Comparison of ENCODE assay signal across 30 cellular contexts in the genomic region with DNA sequence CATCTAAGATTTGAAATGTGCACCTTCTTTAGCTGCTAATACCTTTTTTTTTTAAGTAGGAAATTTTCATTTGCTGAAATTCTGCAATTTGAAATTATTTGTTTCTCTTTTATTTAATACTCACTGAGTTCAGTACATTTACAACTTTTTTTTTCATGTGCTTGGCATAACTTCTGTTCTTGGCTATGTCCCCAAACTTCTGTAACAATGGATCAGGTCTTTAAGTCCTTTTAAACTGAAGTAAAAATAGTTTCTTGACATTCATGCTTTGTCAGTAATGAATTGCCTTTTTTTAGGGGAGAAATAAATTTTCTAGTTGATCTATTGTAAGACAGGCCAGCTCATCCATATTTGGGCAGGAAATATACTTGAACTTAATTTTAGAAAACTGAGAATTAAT. TPM values are rescaled to one million over a fixed set of nuclear protein-coding genes. Genes with fewer than 3 reads are reported as not detected.
A peak's percentile ranks its signal among the peaks of the same experiment; 100 is the strongest.
DNase-seq lines count a peak whose midpoint lies in the region; ATAC-seq, FAIRE-seq and TF ChIP-seq lines count a peak whose summit lies in the region.
"Had no signal": no experiment of that assay in that cellular context is flagged by ENCODE, and none has a peak within 500 bp of the region (broad histone marks: within the 10 kb centered on the region; RNA-seq: fewer than 3 reads in every experiment).

No MANE protein-coding gene starts in this region.

- peaks cover 1% of the 10 kb centered on the region for H3K36me3 Mint-ChIP-seq in astrocyte (ENCODE audit: low read depth, unreplicated experiment)
- H3K36me3 Mint-ChIP-seq: CD4-positive, CD25-positive, alpha-beta regulatory T cell had no signal

- H3K27ac Mint-ChIP-seq in astrocyte (ENCODE audit: unreplicated experiment): no peak overlapping the region
- H3K27ac Mint-ChIP-seq: CD4-positive, CD25-positive, alpha-beta regulatory T cell had no signal

- H2AFZ ChIP-seq in astrocyte (ENCODE audit: low read depth, low read length): no peak overlapping the region
- no peak overlapping the region for H2AFZ ChIP-seq in endothelial cell of umbilical vein (ENCODE audit: low read depth, low read length)
- H2AFZ ChIP-seq: GM23248, PC-9 had no signal

- no peak overlapping the region for H3K4me3 Mint-ChIP-seq in astrocyte (ENCODE audit: unreplicated experiment)
- H3K4me3 Mint-ChIP-seq: CD4-positive, CD25-positive, alpha-beta regulatory T cell; H9 had no signal

- H3K36me3 ChIP-seq in astrocyte (ENCODE audit: insufficient read depth, low read length) (no peaks in the 10 kb centered on the region), endothelial cell of umbilical vein (ENCODE audit: control insufficient read depth in 2 of 2, extremely low read depth in 1 of 2, insufficient read depth in 2 of 2, low read length in 2 of 2) (no peaks in the 10 kb centered on the region), tibial artery (no peaks in the 10 kb centered on the region), pancreas (no peaks in the 10 kb centered on the region)
- H3K36me3 ChIP-seq: BLaER1, SJCRH30 had no signal

- H3K4me1 Mint-ChIP-seq in astrocyte (ENCODE audit: low read depth, unreplicated experiment): peaks cover 7% of the 10 kb centered on the region
- H3K4me1 Mint-ChIP-seq: CD4-positive, CD25-positive, alpha-beta regulatory T cell had no signal

- H3K27me3 Mint-ChIP-seq in astrocyte (ENCODE audit: low read depth, unreplicated experiment): no peaks in the 10 kb centered on the region
- H3K27me3 Mint-ChIP-seq: CD4-positive, CD25-positive, alpha-beta regulatory T cell had no signal

- H3K9me3 ChIP-seq in astrocyte (ENCODE audit: insufficient read depth, low read depth, low read length) (no peaks in the 10 kb centered on the region), endothelial cell of umbilical vein (replicated peaks; ENCODE audit: control insufficient read depth, insufficient read depth, low read length) (no peaks in the 10 kb centered on the region), tibial artery (no peaks in the 10 kb centered on the region), pancreas (no peaks in the 10 kb centered on the region)
- H3K9me3 ChIP-seq: BLaER1, SJCRH30 had no signal

- no peak overlapping the region for H3K4me2 ChIP-seq in astrocyte (ENCODE audit: low read length)
- H3K4me2 ChIP-seq in endothelial cell of umbilical vein (ENCODE audit: insufficient read depth, low read length): no peak overlapping the region
- H3K4me2 ChIP-seq: BLaER1, PC-9 had no signal

- ATAC-seq in HG03025 (IDR thresholded peaks at IDR 0.05; ENCODE audit: low FRiP score, unreplicated experiment): no peak
- no peak for ATAC-seq in pancreas
- ATAC-seq: Right ventricle myocardium inferior had no signal

- no peak overlapping the region for H3K27ac ChIP-seq in astrocyte (ENCODE audit: low read depth, low read length)
- no peak overlapping the region for H3K27ac ChIP-seq in endothelial cell of umbilical vein (ENCODE audit: insufficient read depth, low read depth, low read length)
- H3K27ac ChIP-seq in tibial artery: peak overlapping the region; percentile 10 to 50
- no peak overlapping the region for H3K27ac ChIP-seq in pancreas
- H3K27ac ChIP-seq: 22Rv1, BLaER1, GM23248, PC-9, SJCRH30 had no signal

- no TSS peak for BruUV-seq in endothelial cell of umbilical vein (replicated peaks; lab: Mats Ljungman, UMichigan)

- H3K4me3 ChIP-seq in astrocyte (ENCODE audit: insufficient read depth, low read depth, low read length) (no peak overlapping the region), endothelial cell of umbilical vein (replicated peaks in 1 of 3; ENCODE audit: insufficient read depth in 1 of 3, low read depth in 1 of 3, low read length in 3 of 3) (no peak overlapping the region), tibial artery (no peak overlapping the region), pancreas (no peak overlapping the region)
- H3K4me3 ChIP-seq: BLaER1, GM23248, PC-9, SJCRH30 had no signal

- POLR2A ChIA-PET in endothelial cell of umbilical vein (lab: Charles Lee): no interaction called here

- H3K27me3 ChIP-seq in astrocyte (ENCODE audit: insufficient read depth, low read length) (no peaks in the 10 kb centered on the region), endothelial cell of umbilical vein (ENCODE audit: control insufficient read depth in 2 of 2, insufficient read depth in 2 of 2, low read length in 2 of 2) (no peaks in the 10 kb centered on the region), tibial artery (no peaks in the 10 kb centered on the region), pancreas (no peaks in the 10 kb centered on the region)
- H3K27me3 ChIP-seq: BLaER1, SJCRH30 had no signal

- no peak for TF ChIP-seq POLR2A in endothelial cell of umbilical vein (IDR thresholded peaks at IDR 0.05; ENCODE audit: low read depth, low read length)

- FAIRE-seq in astrocyte (lab: Jason Lieb, UNC): no peak
- no peak for FAIRE-seq in endothelial cell of umbilical vein (lab: Jason Lieb, UNC)
- no peak for FAIRE-seq in pancreas (lab: Jason Lieb, UNC)
- FAIRE-seq: GM12892, GM18507 had no signal

- H3K79me2 ChIP-seq in astrocyte (ENCODE audit: insufficient read depth, low read length) (peaks cover 91% of the 10 kb centered on the region), endothelial cell of umbilical vein (ENCODE audit: control insufficient read depth, insufficient read depth, low read length) (no peaks in the 10 kb centered on the region)

- no peaks in the 10 kb centered on the region for H3K4me1 ChIP-seq in astrocyte (ENCODE audit: insufficient read depth, low read length)
- no peaks in the 10 kb centered on the region for H3K4me1 ChIP-seq in endothelial cell of umbilical vein (ENCODE audit: control insufficient read depth, extremely low read depth, insufficient read depth, low read length)
- peaks cover 0 to 39% (median 0%) of the 10 kb centered on the region in 4 donors for H3K4me1 ChIP-seq in tibial artery
- no peaks in the 10 kb centered on the region for H3K4me1 ChIP-seq in pancreas
- H3K4me1 ChIP-seq: BLaER1, SJCRH30 had no signal

- intact Hi-C loops in endothelial cell of umbilical vein (cut with micrococcal nuclease) (no loop called here), tibial artery (cut with DNase I; ENCODE audit: low total_unique reads) (no loop called here), pancreas (cut with DNase I) (no loop called here)

- no peak overlapping the region for H3K9ac ChIP-seq in astrocyte (ENCODE audit: low read length)
- H3K9ac ChIP-seq in endothelial cell of umbilical vein (replicated peaks; ENCODE audit: extremely low read depth, insufficient read depth, low read length): no peak overlapping the region
- H3K9ac ChIP-seq: BLaER1, GM23248 had no signal

- peaks cover 37% of the 10 kb centered on the region for H4K20me1 ChIP-seq in astrocyte (ENCODE audit: insufficient read depth, low read length)
- H4K20me1 ChIP-seq in endothelial cell of umbilical vein (replicated peaks; ENCODE audit: control insufficient read depth, extremely low read depth, insufficient read depth, low read length): no peaks in the 10 kb centered on the region
- H4K20me1 ChIP-seq: BLaER1 had no signal

- dilution Hi-C loops in endothelial cell of umbilical vein (cut with MboI; ENCODE audit: extremely low pct_ligation_motif_present, low sequenced_read_pairs): no loop called here

- CTCF ChIA-PET in endothelial cell of umbilical vein (lab: Charles Lee): no interaction called here

- no peaks in the 10 kb centered on the region for H3K9me3 Mint-ChIP-seq in astrocyte (ENCODE audit: unreplicated experiment)
- H3K9me3 Mint-ChIP-seq: H9 had no signal

- DNase-seq in NCI-H446 treated with DMSO at 0.1 percent for 48 hours (lab: John Stamatoyannopoulos, UW) (peak; percentile 10), NCI-H446 (lab: John Stamatoyannopoulos, UW) (no peak), astrocyte (ENCODE audit: low read depth) (peak; percentile 20), endothelial cell of umbilical vein (ENCODE audit: low read depth, low spot score) (peak; percentile 36), tibial artery (no peak), pancreas (no peak)
- no peak for DNase-seq in stimulated activated CD4-positive, alpha-beta T cell treated with anti-CD3 and anti-CD28 coated beads, Interleukin-12 subunit alpha, Interleukin-12 subunit beta, amount 100 ng/mL, for 4 hours
- DNase-seq: CD4-positive, CD25-positive, alpha-beta regulatory T cell; DMS153; DND-41; GM23248; H9; KBM-7; MV-4-11; NCI-H1105; NCI-H1436 treated with DMSO at 0.1 percent for 48 hours; NCI-H187 treated with DMSO at 0.1 percent for 48 hours; NCI-H2171 treated with DMSO at 0.1 percent for 48 hours; NCI-H345; NCI-H524 treated with DMSO at 0.1 percent for 48 hours; NCI-H774; PC-9; SJCRH30 had no signal

- H3K9me1 ChIP-seq in endothelial cell of umbilical vein (replicated peaks; ENCODE audit: control insufficient read depth, extremely low read depth, insufficient read depth, low read length): peaks cover 2% of the 10 kb centered on the region

- TF ChIP-seq CTCF in astrocyte (IDR thresholded peaks at IDR 0.05; ENCODE audit: insufficient read depth, low read depth, low read length): no peak
- TF ChIP-seq CTCF in endothelial cell of umbilical vein (IDR thresholded peaks at IDR 0.05; ENCODE audit: extremely low read depth in 1 of 2, insufficient read depth in 1 of 2, low read depth in 1 of 2, low read length in 2 of 2): no peak
- TF ChIP-seq CTCF in tibial artery (IDR thresholded peaks at IDR 0.05): no peak
- no peak for TF ChIP-seq CTCF in pancreas (IDR thresholded peaks at IDR 0.05)

TF ChIP-seq in endothelial cell of umbilical vein, 7 proteins besides CTCF, POLR2A, EP300 and RAD21 (continues in another document):
- no peak for TF ChIP-seq GATA2 (IDR thresholded peaks at IDR 0.05; ENCODE audit: insufficient read depth, insufficient read length, low read depth, low read length)
- no peak for TF ChIP-seq MYC (IDR thresholded peaks at IDR 0.05; ENCODE audit: low read depth, low read length)
- no peak for TF ChIP-seq FOS (IDR thresholded peaks at IDR 0.05; ENCODE audit: borderline replicate concordance, insufficient read depth, low read length)
- TF ChIP-seq POLR2AphosphoS5 (IDR thresholded peaks at IDR 0.05; ENCODE audit: insufficient read depth, low read depth, low read length): no peak
- no peak for TF ChIP-seq EZH2 (IDR thresholded peaks at IDR 0.05; ENCODE audit: borderline replicate concordance, low read depth, low read length, severe bottlenecking)

RNA-seq across cellular contexts. Expression of gene EDIL3, which starts 41.5 kb away (rescaled TPM):
- total RNA-seq in astrocyte (226 and 284 TPM in 2 replicates), endothelial cell of umbilical vein (28.8 and 41.2 TPM in 2 replicates), pancreas (1 to 10 TPM in 3 of 6 donors, under 1 TPM in 3; 0.63 to 4.9 (median 1.4) TPM)
- polyA plus RNA-seq in endothelial cell of umbilical vein (6.5 and 9.1 TPM in 2 replicates), pancreas (1 to 10 TPM; 1.3 to 9.7 TPM)
- 12.0 and 13.4 TPM in 2 replicates for polyA plus RNA-seq in endothelial cell of umbilical vein (2011; cell fraction: cytosol; rRNA removed)
- 8.6 and 13.8 TPM in 2 replicates for polyA plus RNA-seq in endothelial cell of umbilical vein (2011; cell fraction: nucleus; rRNA removed)
- polyA plus RNA-seq in endothelial cell of umbilical vein (2012): 41.6 TPM in 2 replicates
- 20.0 and 21.2 TPM in 2 replicates for polyA minus RNA-seq in endothelial cell of umbilical vein
- polyA minus RNA-seq in endothelial cell of umbilical vein (2011; cell fraction: cytosol; rRNA and poly(A)+ RNA removed): not detected
- polyA minus RNA-seq in endothelial cell of umbilical vein (2011; cell fraction: nucleus; rRNA and poly(A)+ RNA removed): 21.2 and 28.5 TPM in 2 replicates
- total RNA-seq: CD4-positive, CD25-positive, alpha-beta regulatory T cell; MCF 10A had no signal
- polyA plus RNA-seq: CD4-positive, CD25-positive, alpha-beta regulatory T cell had no signal

Comparison
In these comparisons a context has a peak if more than half of its experiments do, and no peak if none do; other contexts are left out.
1. DNase-seq: peak in NCI-H446 treated with DMSO at 0.1 percent for 48 hours (single experiment), astrocyte (single experiment) and endothelial cell of umbilical vein (single experiment); none in NCI-H446 (0 of 2), tibial artery (0 of 2), stimulated activated CD4-positive, alpha-beta T cell treated with anti-CD3 and anti-CD28 coated beads, Interleukin-12 subunit alpha, Interleukin-12 subunit beta, amount 100 ng/mL, for 4 hours (single experiment) and pancreas (0 of 6).
2. H3K27ac ChIP-seq: peak in tibial artery (2 of 2); none in astrocyte (single experiment), endothelial cell of umbilical vein (single experiment) and pancreas (0 of 4).